ENCODE assay signal across 16 cellular contexts in the genomic region with DNA sequence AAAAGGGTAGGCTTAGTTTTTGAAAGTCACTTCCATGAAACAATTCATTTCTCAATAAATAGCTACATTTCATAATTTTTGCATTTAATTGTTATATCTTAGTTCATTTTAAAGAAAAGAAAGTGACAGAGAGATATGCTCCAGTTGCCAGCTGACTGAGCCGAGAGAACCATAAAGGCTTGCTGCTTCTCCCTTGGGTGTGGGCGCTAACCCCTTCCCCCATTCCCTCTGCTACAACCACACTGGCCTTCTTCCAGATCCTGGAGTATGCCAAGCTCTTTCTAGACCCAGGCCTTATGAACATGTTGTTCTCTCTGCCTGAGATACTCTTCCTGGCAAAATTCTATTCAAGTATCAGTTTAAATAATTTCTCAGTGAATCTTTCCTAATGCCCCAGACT. TPM values are rescaled to one million over a fixed set of nuclear protein-coding genes. Genes with fewer than 3 reads are reported as not detected.
DNase-seq lines count a peak whose midpoint lies in the region; ATAC-seq, FAIRE-seq and TF ChIP-seq lines count a peak whose summit lies in the region.
"Had no signal": no experiment of that assay in that cellular context is flagged by ENCODE, and none has a peak within 500 bp of the region (broad histone marks: within the 10 kb centered on the region; RNA-seq: fewer than 3 reads in every experiment).

No MANE protein-coding gene starts in this region.

- intact Hi-C loops in pancreas (cut with DNase I) = no loop called here

- peak; percentile 26 to 74 (median 48) for ATAC-seq in pancreas
- ATAC-seq in HG02678 (IDR thresholded peaks at IDR 0.05; ENCODE audit: unreplicated experiment) = no peak
- ATAC-seq: activated T-cell treated with anti-CD3 and anti-CD28 coated beads, Interleukin-2, amount 50 U/mL, for 4 hours had no signal

- no peak overlapping the region for H3K27ac ChIP-seq in pancreas
- H3K27ac ChIP-seq: epithelial cell of prostate had no signal

- no peak overlapping the region for H3K4me3 ChIP-seq in pancreas
- H3K4me3 ChIP-seq: GM12878 had no signal

- no peak for TF ChIP-seq CTCF in pancreas (IDR thresholded peaks at IDR 0.05)

- no peaks in the 10 kb centered on the region for H3K9me3 ChIP-seq in pancreas

- H3K27me3 ChIP-seq in pancreas = no peaks in the 10 kb centered on the region

- WGBS in pancreas, 2 donors = 58 to 62% methylated on average over 2 of the region's 2 CpGs

- FAIRE-seq in pancreas (lab: Jason Lieb, UNC) = no peak
- FAIRE-seq: GM12878 had no signal

- no peaks in the 10 kb centered on the region for H3K36me3 ChIP-seq in pancreas

- H3K4me1 ChIP-seq in pancreas = peaks cover 0 to 18% (median 4%) of the 10 kb centered on the region in 3 donors

- DNase-seq in NCI-H82 (lab: John Stamatoyannopoulos, UW) (peak; percentile 12), NCI-H82 treated with DMSO at 0.1 percent for 48 hours (lab: John Stamatoyannopoulos, UW; ENCODE audit: unreplicated experiment) (no peak), fibroblast of peridontal ligament (ENCODE audit: extremely low read depth) (peak; percentile 47), pancreas (peak in 1 of 6 donors; percentile 12), ureter (ENCODE audit: low spot score) (peak; percentile 59), NCI-H1930 (lab: John Stamatoyannopoulos, UW) (no peak)
- DNase-seq in stimulated activated CD4-positive, alpha-beta T cell treated with anti-CD3 and anti-CD28 coated beads, Interleukin-4, amount 100 ng/mL, for 24 hours = no peak
- DNase-seq: activated B cell treated with CpG ODN at 0.5 μM for 24 hours; activated T-cell treated with anti-CD3 and anti-CD28 coated beads, Interleukin-2, amount 50 U/mL, for 4 hours; NCI-H510A; nephron progenitor cell; SIG-M5; stimulated activated CD4-positive, alpha-beta T cell treated with anti-CD3 and anti-CD28 coated beads, Interleukin-1b, Interleukin-23, amount 100 ng/mL, for 48 hours had no signal

RNA-seq across cellular contexts. Expression of a gene that starts 12.3 kb away (rescaled TPM):
- total RNA-seq in pancreas (10 to 100 TPM; 22.9 to 60.7 (median 30.7) TPM), ureter (63.8 TPM)
- 10 to 100 TPM; 10.4 to 14.9 TPM for polyA plus RNA-seq in pancreas

RNA-seq across cellular contexts. Expression of a gene that starts 40.8 kb away (rescaled TPM):
- 10 to 100 TPM; 21.4 to 36.2 (median 27.7) TPM for total RNA-seq in pancreas
- polyA plus RNA-seq in pancreas = 10 to 100 TPM; 16.1 to 24.8 TPM
- 78.1 TPM for total RNA-seq in ureter

Comparison
In these comparisons a context has a peak if more than half of its experiments do, and no peak if none do; other contexts are left out.
1. DNase-seq: peak in NCI-H82 (single experiment), fibroblast of peridontal ligament (single experiment) and ureter (single experiment); none in NCI-H82 treated with DMSO at 0.1 percent for 48 hours (single experiment), NCI-H1930 (0 of 2) and stimulated activated CD4-positive, alpha-beta T cell treated with anti-CD3 and anti-CD28 coated beads, Interleukin-4, amount 100 ng/mL, for 24 hours (single experiment).